In genomic region chr22:20440637-20441591, GRCh38 we compare ENCODE assay signal across 1 cellular context.
TF ChIP-seq lines count a peak whose summit lies in the region.

No MANE protein-coding gene starts in this region.

TF ChIP-seq in K562, 482 proteins besides CTCF, POLR2A, EP300 and RAD21 (continued from another document):
- 0 out of 2 replicates have a peak, but pooled peaks have one; percentile 19 for TF ChIP-seq STAT6 (CRISPR knock-in tag; IDR thresholded peaks at IDR 0.05)
- no peak for TF ChIP-seq TAF7 (tag; IDR thresholded peaks at IDR 0.05)
- TF ChIP-seq ZNF444 (CRISPR knock-in tag; IDR thresholded peaks at IDR 0.05): no peak
- peak; percentile 90 for TF ChIP-seq RERE (CRISPR knock-in tag; IDR thresholded peaks at IDR 0.05; ENCODE audit: borderline replicate concordance)
TF ChIP-seq in K562: peak in this region for 26.
